In the genomic region with DNA sequence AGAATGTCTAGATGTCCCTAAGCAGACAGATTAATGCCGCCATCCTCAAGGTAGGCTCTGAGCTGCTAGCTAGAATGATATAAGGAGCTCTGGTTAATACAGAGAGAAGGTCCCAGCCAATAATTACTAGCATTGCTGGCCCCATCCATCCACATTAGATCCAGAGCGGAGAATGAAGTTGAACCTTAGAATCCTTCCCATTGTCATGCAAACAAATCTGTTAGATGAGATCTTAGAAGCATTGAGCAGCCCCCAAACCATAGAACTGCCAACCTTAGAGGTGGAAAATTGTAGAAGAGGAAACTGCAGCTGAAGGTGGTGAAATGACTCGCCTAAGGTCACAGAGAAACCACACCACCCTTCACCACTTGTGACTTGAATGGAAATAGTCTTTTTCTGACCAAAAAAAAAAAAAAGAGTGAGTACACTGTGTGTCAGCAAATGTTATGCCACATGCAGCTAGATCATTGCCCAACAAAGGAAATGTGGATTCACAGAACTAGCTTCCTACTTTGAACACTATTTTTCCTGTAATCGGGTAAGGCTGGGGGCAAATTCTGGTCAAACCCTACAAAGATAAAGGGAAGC, we compare ENCODE assay signal across 8 cellular contexts.
A peak's percentile ranks its signal among the peaks of the same experiment; 100 is the strongest.
DNase-seq lines count a peak whose midpoint lies in the region; ATAC-seq, FAIRE-seq and TF ChIP-seq lines count a peak whose summit lies in the region.

No MANE protein-coding gene starts in this region.

- H3K27me3 ChIP-seq in bronchial epithelial cell (ENCODE audit: control insufficient read depth, insufficient read depth, low read length), result peaks cover 2% of the 10 kb centered on the region

- no peaks in the 10 kb centered on the region for H3K36me3 ChIP-seq in bronchial epithelial cell (ENCODE audit: control insufficient read depth, insufficient read depth, low read length)

- no peak for TF ChIP-seq CTCF in bronchial epithelial cell (IDR thresholded peaks at IDR 0.05; ENCODE audit: insufficient read depth, low read length, severe bottlenecking)

- DNase-seq in GM12891 (ENCODE audit: insufficient read length, low spot score), result no peak
- peak; percentile 86 for DNase-seq in LHCN-M2 (ENCODE audit: low read depth)
- peak; percentile 83 for DNase-seq in bronchial epithelial cell (ENCODE audit: low read depth)
- DNase-seq in stimulated activated CD4-positive, alpha-beta T cell treated with anti-CD3 and anti-CD28 coated beads, Interleukin-1b, Interleukin-23, amount 100 ng/mL, for 48 hours, result peak; percentile 71
- no peak for DNase-seq in H4 (ENCODE audit: low spot score)
- DNase-seq in erythroblast (lab: John Stamatoyannopoulos, UW), result no peak
- DNase-seq in frontal cortex (ENCODE audit: low spot score in 2 of 2), result no peak

- FAIRE-seq in GM12891 (lab: Jason Lieb, UNC) (peak; percentile 80), bronchial epithelial cell (lab: Jason Lieb, UNC) (peak; percentile 68), frontal cortex (lab: Jason Lieb, UNC) (no peak)

- ATAC-seq in GM21619 (IDR thresholded peaks at IDR 0.05; ENCODE audit: unreplicated experiment), result peak; percentile 71

- H3K4me3 ChIP-seq in bronchial epithelial cell (ENCODE audit: low read depth, low read length), result no peak overlapping the region

- no peak for TF ChIP-seq POLR2A in GM12891 (IDR thresholded peaks at IDR 0.05; ENCODE audit: low read depth, low read length)
- no peak for TF ChIP-seq POLR2A in erythroblast (IDR thresholded peaks at IDR 0.05; ENCODE audit: low read length)

TF ChIP-seq in GM12891, 5 proteins besides CTCF, POLR2A, EP300 and RAD21:
- TF ChIP-seq POLR2AphosphoS5 (IDR thresholded peaks at IDR 0.05; ENCODE audit: low read depth, low read length) (no peak), TAF1 (IDR thresholded peaks at IDR 0.05; ENCODE audit: low read depth, low read length) (no peak), SPI1 (IDR thresholded peaks at IDR 0.05; ENCODE audit: low read depth, low read length) (peak; percentile 40; the same call in 1 of the 2 replicates), POU2F2 (IDR thresholded peaks at IDR 0.05; ENCODE audit: low read depth, low read length) (peak; percentile 81; the same call in 1 of the 2 replicates), PAX5 (IDR thresholded peaks at IDR 0.05; ENCODE audit: insufficient read depth, low read length, severe bottlenecking) (no peak)

Comparison
In these comparisons a context has a peak if more than half of its experiments do, and no peak if none do; other contexts are left out.
1. DNase-seq: peak in LHCN-M2 (single experiment), bronchial epithelial cell (single experiment) and stimulated activated CD4-positive, alpha-beta T cell treated with anti-CD3 and anti-CD28 coated beads, Interleukin-1b, Interleukin-23, amount 100 ng/mL, for 48 hours (single experiment); none in GM12891 (single experiment), H4 (single experiment), erythroblast (0 of 2) and frontal cortex (0 of 2).